29 cellular contexts compared by ENCODE assay signal in the genomic region with DNA sequence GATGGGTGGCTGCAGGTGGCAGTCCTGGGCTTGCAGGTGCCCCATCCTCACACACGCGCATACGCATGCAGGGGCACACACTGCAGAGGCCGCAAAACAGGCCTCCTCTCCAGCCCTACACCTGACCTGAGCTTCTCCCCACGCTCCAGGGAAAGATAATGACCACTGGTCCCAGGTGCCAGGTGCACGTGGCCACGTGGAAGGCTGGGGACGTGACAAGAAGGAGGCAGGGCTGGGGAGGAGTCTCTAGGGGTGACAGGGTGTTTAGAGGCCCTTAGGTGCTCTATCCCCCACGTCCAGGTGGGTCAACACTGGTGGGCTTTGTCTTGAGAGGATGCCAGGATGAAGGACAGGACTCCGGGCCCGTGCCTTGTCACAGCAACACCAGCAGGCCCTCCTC.
"Had no signal": no experiment of that assay in that cellular context is flagged by ENCODE, and none has a peak within 500 bp of the region (broad histone marks: within the 10 kb centered on the region; RNA-seq: fewer than 3 reads in every experiment).

No MANE protein-coding gene starts in this region.

- H3K27me3 ChIP-seq: left lung, neutrophil, ovary, suprapubic skin, tibial artery, uterus had no signal

- H3K36me3 ChIP-seq: left lung, lower lobe of right lung, neutrophil, ovary, prostate gland, suprapubic skin, thoracic aorta, tibial artery, uterus had no signal

- H3K36me3 Mint-ChIP-seq: stimulated activated effector memory CD8-positive, alpha-beta T cell treated with anti-CD3 and anti-CD28 coated beads, Interleukin-12 subunit alpha, Interleukin-12 subunit beta, amount 100 ng/mL, for 72 hours had no signal

- H3K9me3 ChIP-seq: neutrophil, ovary, prostate gland, suprapubic skin, thoracic aorta, uterus had no signal

- DNase-seq: hypothalamus; immature natural killer cell; kidney; left colon; left lung; lower lobe of right lung; mammary epithelial cell; mesenchymal stem cell; naive thymus-derived CD8-positive, alpha-beta T cell; occipital lobe; ovary; retina; right cardiac atrium; stimulated activated CD4-positive, alpha-beta T cell treated with anti-CD3 and anti-CD28 coated beads, Interleukin-4, amount 100 ng/mL, for 24 hours; stimulated activated naive CD4-positive, alpha-beta T cell; tibial artery; trophoblast cell; uterus had no signal

- H3K4me1 ChIP-seq: prostate gland, suprapubic skin, uterus had no signal

- H3K27ac ChIP-seq: left lung, lower lobe of right lung, neutrophil, ovary, prostate gland, skin epidermis, suprapubic skin, thoracic aorta, tibial artery, uterus had no signal

- H3K4me3 Mint-ChIP-seq: immature natural killer cell; naive thymus-derived CD8-positive, alpha-beta T cell; nephron; neural crest cell; stimulated activated effector memory CD8-positive, alpha-beta T cell treated with anti-CD3 and anti-CD28 coated beads, Interleukin-12 subunit alpha, Interleukin-12 subunit beta, amount 100 ng/mL, for 72 hours; stimulated activated naive CD8-positive, alpha-beta T cell treated with anti-CD3 and anti-CD28 coated beads, Interleukin-15, Interleukin-2, amounts not matched to agents 100 ng/mL and 50 ng/mL, for 24 hours had no signal

- FAIRE-seq: islet of Langerhans, kidney had no signal

- H3K4me3 ChIP-seq: left lung, lower lobe of right lung, ovary, prostate gland, skin epidermis, suprapubic skin, thoracic aorta, tibial artery, uterus had no signal

- ATAC-seq: left colon; left lung; lower lobe of right lung; naive thymus-derived CD8-positive, alpha-beta T cell; sciatic nerve; stimulated activated effector memory CD8-positive, alpha-beta T cell treated with anti-CD3 and anti-CD28 coated beads, Interleukin-12 subunit alpha, Interleukin-12 subunit beta, amount 100 ng/mL, for 72 hours had no signal

- H3K27ac Mint-ChIP-seq: immature natural killer cell; naive thymus-derived CD8-positive, alpha-beta T cell; nephron; stimulated activated effector memory CD8-positive, alpha-beta T cell treated with anti-CD3 and anti-CD28 coated beads, Interleukin-12 subunit alpha, Interleukin-12 subunit beta, amount 100 ng/mL, for 72 hours; stimulated activated naive CD8-positive, alpha-beta T cell treated with anti-CD3 and anti-CD28 coated beads, Interleukin-15, Interleukin-2, amounts not matched to agents 100 ng/mL and 50 ng/mL, for 24 hours had no signal

- H3K9me3 Mint-ChIP-seq: stimulated activated effector memory CD8-positive, alpha-beta T cell treated with anti-CD3 and anti-CD28 coated beads, Interleukin-12 subunit alpha, Interleukin-12 subunit beta, amount 100 ng/mL, for 72 hours had no signal
